In the genomic region with DNA sequence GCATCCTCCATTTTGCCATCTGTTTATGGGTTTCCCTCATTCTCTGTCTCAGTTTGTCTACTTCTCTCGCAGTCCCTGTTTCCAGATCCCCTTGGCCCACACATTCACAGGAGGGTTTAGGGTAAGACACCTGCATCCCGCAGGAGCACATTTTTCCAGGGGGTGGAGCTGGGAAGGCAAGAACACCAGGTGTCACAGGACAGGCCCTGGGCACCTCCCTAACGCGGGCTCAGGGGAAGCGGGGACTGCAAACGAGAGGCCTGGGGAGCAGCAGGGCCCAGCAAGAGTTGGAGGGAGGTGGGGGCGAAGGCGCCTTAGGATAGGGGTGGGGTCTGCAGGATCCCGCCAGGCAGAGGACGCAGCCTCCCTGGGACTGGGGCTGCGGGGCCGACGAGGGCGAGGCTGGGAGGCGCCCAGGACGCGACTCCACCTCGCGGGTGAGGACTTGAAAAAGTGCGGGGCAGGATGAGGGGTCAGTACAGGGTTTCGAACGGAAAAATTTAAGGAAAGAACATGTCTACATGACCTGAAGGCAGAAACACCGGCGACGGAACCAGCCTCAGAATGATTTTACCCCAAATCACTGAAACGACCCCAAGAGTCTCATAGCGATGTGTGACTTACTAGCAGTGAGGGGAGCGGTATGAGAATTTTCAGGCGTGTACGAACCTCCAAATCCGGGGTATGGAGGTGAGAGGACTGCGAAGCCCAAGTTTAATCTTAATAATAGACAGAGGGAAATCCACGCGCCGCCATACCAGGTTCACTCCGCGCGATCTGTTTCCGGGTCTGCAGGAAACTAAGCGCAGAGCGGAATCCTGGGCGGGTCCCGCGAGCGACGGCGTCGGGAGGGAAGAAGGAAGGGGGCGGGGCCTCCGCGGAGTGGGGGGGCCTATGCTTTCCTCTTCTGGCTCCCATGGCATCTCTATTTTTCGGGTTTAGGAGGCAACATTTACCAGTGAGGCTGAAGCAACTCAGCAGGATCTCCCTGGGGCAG, we compare ENCODE assay signal across 8 cellular contexts. TPM values are rescaled to one million over a fixed set of nuclear protein-coding genes. Genes with fewer than 3 reads are reported as not detected.
DNase-seq lines count a peak whose midpoint lies in the region; ATAC-seq and TF ChIP-seq lines count a peak whose summit lies in the region.

No MANE protein-coding gene starts in this region.

- H3K36me3 Mint-ChIP-seq in CD14-positive monocyte (peaks cover 0 to 3% of the 10 kb centered on the region in 2 donors), natural killer cell (peaks cover 17% of the 10 kb centered on the region)

- ATAC-seq in natural killer cell (peak in 2 of 3 donors; percentile 76 to 78), HG02798 (IDR thresholded peaks at IDR 0.05; ENCODE audit: poor library complexity, unreplicated experiment) (no peak), left colon (no peak)

- no peak overlapping the region for H3K27ac Mint-ChIP-seq in CD14-positive monocyte
- H3K27ac Mint-ChIP-seq in natural killer cell, result peak overlapping the region in 1 of 2 donors; percentile 69

- peaks cover 31 to 82% (median 73%) of the 10 kb centered on the region in 7 donors for H3K9me3 Mint-ChIP-seq in CD14-positive monocyte
- peaks cover 11 to 18% of the 10 kb centered on the region in 2 donors for H3K9me3 Mint-ChIP-seq in natural killer cell

- in situ Hi-C loops in GM13976 (cut with MboI; ENCODE audit: low sequenced_read_pairs, unreplicated experiment), result no loop called here

- peaks cover 9% of the 10 kb centered on the region for H3K4me1 Mint-ChIP-seq in CD14-positive monocyte
- H3K4me1 Mint-ChIP-seq in natural killer cell, result peaks cover 0 to 8% of the 10 kb centered on the region in 2 donors

- H3K27me3 Mint-ChIP-seq in CD14-positive monocyte (ENCODE audit: low read depth in 3 of 3) (peaks cover 4 to 14% (median 7%) of the 10 kb centered on the region in 3 donors), natural killer cell (ENCODE audit: low read depth in 2 of 2) (peaks cover 0 to 8% of the 10 kb centered on the region in 2 donors)

- peak overlapping the region; percentile 55 for H3K4me3 ChIP-seq in epithelial cell of proximal tubule (ENCODE audit: low read depth, low read length)

- H3K4me3 Mint-ChIP-seq in CD14-positive monocyte (peak overlapping the region; percentile 60 to 68), natural killer cell (peak overlapping the region; percentile 74)

- DNase-seq in CD14-positive monocyte (ENCODE audit: low spot score), result no peak
- DNase-seq in RPMI7951 (ENCODE audit: low read depth), result peak; percentile 75
- DNase-seq in epithelial cell of proximal tubule (ENCODE audit: low read depth), result no peak
- peak; percentile 19 for DNase-seq in natural killer cell
- no peak for DNase-seq in AML-193 (lab: John Stamatoyannopoulos, UW)
- no peak for DNase-seq in GM13976 (ENCODE audit: low spot score)
- no peak for DNase-seq in left colon

- TF ChIP-seq CTCF in CD14-positive monocyte (IDR thresholded peaks at IDR 0.05) (no peak), epithelial cell of proximal tubule (conservative IDR thresholded peaks at IDR 0.05; ENCODE audit: low read depth, low read length) (no peak), natural killer cell (IDR thresholded peaks at IDR 0.05) (no peak), GM13976 (IDR thresholded peaks at IDR 0.05; ENCODE audit: borderline replicate concordance, control extremely low read depth, extremely low read depth, insufficient read depth, missing control alignments) (no peak)

- intact Hi-C loops in CD14-positive monocyte (cut with micrococcal nuclease), result no loop called here
- intact Hi-C loops in natural killer cell (cut with micrococcal nuclease), result no loop called here
- intact Hi-C loops in left colon (cut with DNase I, micrococcal nuclease), result no loop called here

RNA-seq across cellular contexts. Expression of gene ERVV-2, which starts 7.1 kb away (rescaled TPM):
- polyA plus RNA-seq in CD14-positive monocyte, result not detected
- total RNA-seq in RPMI7951 (2014; rRNA removed; shearing (Covaris generic)), result not detected in 2 replicates
- total RNA-seq in epithelial cell of proximal tubule (not detected in 2 replicates), natural killer cell (not detected), left colon (not detected)

RNA-seq across cellular contexts. Expression of gene ERVV-1, which starts 23.7 kb away (rescaled TPM):
- polyA plus RNA-seq in CD14-positive monocyte, result not detected
- not detected in 2 replicates for total RNA-seq in RPMI7951 (2014; rRNA removed; shearing (Covaris generic))
- total RNA-seq in epithelial cell of proximal tubule, result not detected in 2 replicates
- total RNA-seq in natural killer cell, result not detected
- not detected for total RNA-seq in left colon

Comparison
In these comparisons a context has a peak if more than half of its experiments do, and no peak if none do; other contexts are left out.
1. DNase-seq: peak in RPMI7951 (single experiment) and natural killer cell (single experiment); none in CD14-positive monocyte (single experiment), epithelial cell of proximal tubule (single experiment), AML-193 (0 of 2), GM13976 (single experiment) and left colon (0 of 2).
2. ATAC-seq: peak in natural killer cell (2 of 3); none in HG02798 (single experiment) and left colon (single experiment).